ENCODE assay signal across 8 cellular contexts in the genomic region with DNA sequence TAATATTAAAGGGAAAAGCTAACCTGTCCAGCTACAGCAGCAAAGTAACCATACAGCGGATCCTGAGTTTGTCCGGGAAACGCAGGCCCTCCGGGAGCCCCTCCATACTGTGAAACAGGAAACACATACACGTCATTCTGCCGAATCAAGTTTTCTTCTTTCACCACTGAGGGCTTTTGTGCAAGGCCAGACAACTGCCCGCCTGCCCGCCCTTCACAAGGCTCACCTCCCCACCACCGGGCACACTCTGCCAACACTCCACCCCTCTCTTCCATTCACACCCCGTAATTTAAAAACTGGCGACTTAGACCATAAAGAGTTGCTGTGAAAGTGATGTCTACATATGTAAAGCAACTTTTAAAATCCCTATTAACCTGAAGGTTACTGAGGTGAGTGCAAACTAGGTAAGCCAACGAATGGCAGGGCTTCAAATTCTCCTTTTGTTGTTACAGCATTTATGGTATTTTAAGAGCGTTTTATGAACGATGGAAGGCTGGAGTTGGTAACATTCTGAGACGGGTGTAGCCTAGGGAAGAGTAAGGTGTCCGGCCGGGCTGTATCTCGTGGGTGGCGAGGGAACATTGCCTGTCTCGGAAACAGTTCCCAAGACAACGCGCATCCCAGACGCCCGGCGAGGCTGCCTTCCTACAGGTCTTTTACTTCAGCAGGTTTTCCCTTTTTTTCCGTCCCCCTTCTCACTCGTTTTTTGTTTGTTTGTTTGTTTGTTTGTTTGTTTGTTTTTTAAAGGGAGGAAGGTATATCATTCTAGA. TPM values are rescaled to one million over a fixed set of nuclear protein-coding genes. Genes with fewer than 3 reads are reported as not detected.
A peak's percentile ranks its signal among the peaks of the same experiment; 100 is the strongest.
DNase-seq lines count a peak whose midpoint lies in the region; ATAC-seq and TF ChIP-seq lines count a peak whose summit lies in the region.

No MANE protein-coding gene starts in this region.

- intact Hi-C loops in heart right ventricle (cut with DNase I): no loop called here
- intact Hi-C loops in posterior vena cava (cut with DNase I): no loop called here

- H4K20me1 ChIP-seq in DOHH2 (ENCODE audit: control insufficient read depth, insufficient read depth, low read depth, low read length): no peaks in the 10 kb centered on the region

- peak overlapping the region; percentile 90 for H3K4me3 ChIP-seq in DOHH2 (ENCODE audit: low read length)
- peak overlapping the region; percentile 89 to 99 (median 94) for H3K4me3 ChIP-seq in heart right ventricle

- H3K4me2 ChIP-seq in DOHH2 (ENCODE audit: low read length): peak overlapping the region; percentile 85

- H3K36me3 ChIP-seq in DOHH2 (ENCODE audit: control insufficient read depth, low read length) (peaks cover 48% of the 10 kb centered on the region), heart right ventricle (peaks cover 0 to 38% (median 15%) of the 10 kb centered on the region in 9 donors)

- 1% methylated on average over 27 of the region's 27 CpGs for WGBS in heart right ventricle, 2 donors

- 0 out of 2 replicates have a peak, but pooled peaks cover 9% of the 10 kb centered on the region for H3F3A ChIP-seq in DOHH2 (ENCODE audit: control insufficient read depth, insufficient read depth)

- H3K9me3 ChIP-seq in DOHH2 (ENCODE audit: control insufficient read depth, insufficient read depth, low read length) (no peaks in the 10 kb centered on the region), heart right ventricle (no peaks in the 10 kb centered on the region)

- H3K27me3 ChIP-seq in DOHH2 (ENCODE audit: control insufficient read depth, low read length): no peaks in the 10 kb centered on the region
- no peaks in the 10 kb centered on the region for H3K27me3 ChIP-seq in heart right ventricle

- H3K79me2 ChIP-seq in DOHH2 (ENCODE audit: control insufficient read depth, low read length): peaks cover 53% of the 10 kb centered on the region

- peak; percentile 28 for ATAC-seq in GM21390 (IDR thresholded peaks at IDR 0.05; ENCODE audit: unreplicated experiment)
- peak; percentile 28 to 62 (median 54) for ATAC-seq in heart right ventricle

- H3K4me1 ChIP-seq in DOHH2 (ENCODE audit: control insufficient read depth, low read length) (peaks cover 29% of the 10 kb centered on the region), heart right ventricle (peaks cover 0 to 27% (median 23%) of the 10 kb centered on the region in 9 donors)

- TF ChIP-seq POLR2A in Raji (IDR thresholded peaks at IDR 0.05; ENCODE audit: insufficient read depth, low read depth, low read length): 0 out of 2 replicates have a peak, but pooled peaks have one; percentile 29

- no peak for TF ChIP-seq CTCF in DOHH2 (IDR thresholded peaks at IDR 0.05; ENCODE audit: low read depth, low read length, poor library complexity, severe bottlenecking)
- no peak for TF ChIP-seq CTCF in heart right ventricle (IDR thresholded peaks at IDR 0.05)

- H3K27ac ChIP-seq in DOHH2 (ENCODE audit: low read depth, low read length) (peak overlapping the region; percentile 51), heart right ventricle (peak overlapping the region in 9 of 10 donors; percentile 85 to 97 (median 93))

- DNase-seq in HPDE6-E6E7 (ENCODE audit: extremely low spot score) (peak; percentile 14), amniotic stem cell (lab: John Stamatoyannopoulos, UW) (peak; percentile 14), heart right ventricle (peak; percentile 25 to 44), posterior vena cava (ENCODE audit: low spot score) (peak; percentile 86), GDM1 (lab: John Stamatoyannopoulos, UW) (no peak)

- H3K9me2 ChIP-seq in DOHH2 (replicated peaks; ENCODE audit: control insufficient read depth, low read length): no peaks in the 10 kb centered on the region

RNA-seq across cellular contexts. Expression of a gene that starts 0.8 kb away (rescaled TPM):
- total RNA-seq in heart right ventricle: 10 to 100 TPM; 63.3 to 82.4 (median 69.9) TPM
- polyA plus RNA-seq in heart right ventricle: 10 to 100 TPM; 28.7 to 76.2 TPM
- total RNA-seq in posterior vena cava: 100 to 1,000 TPM in 1 of 2 donors, 10 to 100 TPM in 1; 93.6 to 103 TPM
